In the genomic region with DNA sequence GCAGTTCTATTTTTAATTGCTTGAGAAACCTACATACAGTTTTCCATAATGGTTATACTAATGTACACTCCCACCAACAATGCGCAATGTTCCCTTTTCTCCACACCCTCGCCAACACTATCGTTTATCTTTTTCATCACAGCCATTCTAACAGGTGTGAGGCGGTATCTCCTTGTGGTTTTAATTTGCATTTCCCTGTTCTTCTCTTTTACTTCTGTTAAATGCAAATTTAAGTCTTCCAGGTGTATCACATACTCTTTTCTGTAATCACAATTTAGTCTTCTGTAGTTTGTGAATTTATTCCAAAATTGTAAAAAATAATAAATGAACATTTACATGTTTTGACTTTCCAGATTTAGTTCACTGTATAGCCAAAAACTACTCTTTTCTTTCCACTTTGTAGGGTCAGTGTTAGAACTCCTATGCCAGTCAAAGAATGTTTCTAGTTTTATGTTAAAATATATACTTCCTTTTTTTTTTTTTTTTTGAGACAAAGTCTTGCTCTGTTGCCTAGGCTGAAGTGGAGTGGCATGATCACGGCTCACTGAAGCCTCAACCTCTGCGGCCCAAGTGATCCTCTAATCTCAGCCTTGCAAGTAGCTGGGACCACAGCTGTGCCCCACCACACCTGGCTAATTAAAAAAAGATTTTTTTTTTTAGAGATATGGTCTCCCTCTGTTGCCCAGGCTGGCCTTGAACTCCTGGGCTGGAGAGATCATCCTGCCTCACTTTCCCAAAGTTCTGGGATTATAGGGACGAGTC, we compare ENCODE assay signal across 14 cellular contexts. TPM values are rescaled to one million over a fixed set of nuclear protein-coding genes. Genes with fewer than 3 reads are reported as not detected.
DNase-seq lines count a peak whose midpoint lies in the region; ATAC-seq lines count a peak whose summit lies in the region.
"Had no signal": no experiment of that assay in that cellular context is flagged by ENCODE, and none has a peak within 500 bp of the region (broad histone marks: within the 10 kb centered on the region; RNA-seq: fewer than 3 reads in every experiment).

No MANE protein-coding gene starts in this region.

- DNase-seq in T-helper 17 cell (no peak), HCEC 1CT (no peak), SIG-M5 treated with dmso at 0.1 percent for 504 hours (lab: John Stamatoyannopoulos, UW; ENCODE audit: unreplicated experiment) (no peak), mesendoderm (no peak)
- DNase-seq in T-helper 2 cell treated with Interferon-gamma antibody and Interleukin-4, amounts not matched to agents 5 μg/mL and 100 μg/mL, for 36 hours (ENCODE audit: low spot score), result no peak
- DNase-seq: activated T-cell treated with anti-CD3 and anti-CD28 coated beads, Interleukin-2, amount 50 U/mL, for 24 hours; CD4-positive, alpha-beta memory T cell; ovary had no signal

- no peak overlapping the region for H2AK5ac ChIP-seq in mesendoderm (ENCODE audit: low read length)

- H3K4me3 Mint-ChIP-seq in T-helper 17 cell, result no peak overlapping the region
- no peak overlapping the region for H3K4me3 Mint-ChIP-seq in T-helper 2 cell treated with Interferon-gamma antibody and Interleukin-4, amounts not matched to agents 5 μg/mL and 100 μg/mL, for 36 hours
- H3K4me3 Mint-ChIP-seq: activated T-cell treated with anti-CD3 and anti-CD28 coated beads, Interleukin-2, amount 50 U/mL, for 24 hours had no signal

- WGBS in mesendoderm (ENCODE audit: extremely low coverage, insufficient coverage, low lambda C conversion rate), result no CpG with 5 or more reads among the region's 7 CpGs

- peaks cover 16% of the 10 kb centered on the region for H3K4me1 Mint-ChIP-seq in T-helper 17 cell
- H3K4me1 Mint-ChIP-seq in T-helper 2 cell treated with Interferon-gamma antibody and Interleukin-4, amounts not matched to agents 5 μg/mL and 100 μg/mL, for 36 hours (ENCODE audit: low read depth), result peaks cover 10% of the 10 kb centered on the region

- no peak overlapping the region for H3K9ac ChIP-seq in mesendoderm (ENCODE audit: low read length)

- peaks cover 2% of the 10 kb centered on the region for H3K4me1 ChIP-seq in mesendoderm (ENCODE audit: control insufficient read depth, low read depth, low read length)

- H3K27me3 Mint-ChIP-seq in T-helper 17 cell, result no peaks in the 10 kb centered on the region
- H3K27me3 Mint-ChIP-seq in T-helper 2 cell treated with Interferon-gamma antibody and Interleukin-4, amounts not matched to agents 5 μg/mL and 100 μg/mL, for 36 hours (ENCODE audit: low read depth), result peaks cover 15% of the 10 kb centered on the region
- H3K27me3 Mint-ChIP-seq: activated T-cell treated with anti-CD3 and anti-CD28 coated beads, Interleukin-2, amount 50 U/mL, for 24 hours; CD4-positive, alpha-beta memory T cell had no signal

- no peaks in the 10 kb centered on the region for H3K79me1 ChIP-seq in mesendoderm (ENCODE audit: low read length)

- H3K4ac ChIP-seq in mesendoderm (ENCODE audit: low read depth, low read length), result no peak overlapping the region

- H2BK5ac ChIP-seq in mesendoderm (ENCODE audit: low read length), result no peak overlapping the region

- H3K36me3 Mint-ChIP-seq in T-helper 17 cell (ENCODE audit: low read depth), result peaks cover 5% of the 10 kb centered on the region
- no peaks in the 10 kb centered on the region for H3K36me3 Mint-ChIP-seq in T-helper 2 cell treated with Interferon-gamma antibody and Interleukin-4, amounts not matched to agents 5 μg/mL and 100 μg/mL, for 36 hours (ENCODE audit: low read depth)
- H3K36me3 Mint-ChIP-seq: CD4-positive, alpha-beta memory T cell had no signal

- H2BK15ac ChIP-seq in mesendoderm (replicated peaks; ENCODE audit: low read depth), result no peak overlapping the region

- no peak overlapping the region for H3K4me3 ChIP-seq in mesendoderm (ENCODE audit: low read length)
- H3K4me3 ChIP-seq: cardiac muscle cell, ovary, tibial nerve had no signal

- H2BK120ac ChIP-seq in mesendoderm (ENCODE audit: low read depth, low read length), result no peak overlapping the region

- H3K9me3 ChIP-seq in T-helper 17 cell (ENCODE audit: control insufficient read depth, low read length, poor library complexity, severe bottlenecking), result no peaks in the 10 kb centered on the region
- H3K9me3 ChIP-seq: ovary, tibial nerve had no signal

- no peak overlapping the region for H3K4me2 ChIP-seq in mesendoderm (ENCODE audit: low read length)

- no peaks in the 10 kb centered on the region for H3K27me3 ChIP-seq in mesendoderm (ENCODE audit: insufficient read depth, low read length, poor library complexity)
- H3K27me3 ChIP-seq: cardiac muscle cell, ovary, tibial nerve had no signal

- no peak overlapping the region for H3K56ac ChIP-seq in mesendoderm (ENCODE audit: low read length)

- no peak overlapping the region for H3K18ac ChIP-seq in mesendoderm (ENCODE audit: low read length)

- peak; percentile 65 for ATAC-seq in GM18519 (IDR thresholded peaks at IDR 0.05; ENCODE audit: low FRiP score, unreplicated experiment)
- peak; percentile 82 for ATAC-seq in GM21576 (IDR thresholded peaks at IDR 0.05; ENCODE audit: unreplicated experiment)
- ATAC-seq in HG03108 (IDR thresholded peaks at IDR 0.05; ENCODE audit: unreplicated experiment), result peak; percentile 78
- ATAC-seq in T-helper 17 cell, result peak; percentile 66
- ATAC-seq: left lobe of liver had no signal

- H3K27ac Mint-ChIP-seq in T-helper 17 cell, result peak overlapping the region; percentile 70
- H3K27ac Mint-ChIP-seq in T-helper 2 cell treated with Interferon-gamma antibody and Interleukin-4, amounts not matched to agents 5 μg/mL and 100 μg/mL, for 36 hours, result no peak overlapping the region
- H3K27ac Mint-ChIP-seq: activated T-cell treated with anti-CD3 and anti-CD28 coated beads, Interleukin-2, amount 50 U/mL, for 24 hours had no signal

- H3K23ac ChIP-seq in mesendoderm (ENCODE audit: low read length), result no peak overlapping the region

- no peak overlapping the region for H4K5ac ChIP-seq in mesendoderm (ENCODE audit: low read length)

- H3K79me2 ChIP-seq in mesendoderm (ENCODE audit: control insufficient read depth, insufficient read depth, low read length), result no peaks in the 10 kb centered on the region

- H3K9me3 Mint-ChIP-seq in T-helper 2 cell treated with Interferon-gamma antibody and Interleukin-4, amounts not matched to agents 5 μg/mL and 100 μg/mL, for 36 hours, result no peaks in the 10 kb centered on the region
- H3K9me3 Mint-ChIP-seq: activated T-cell treated with anti-CD3 and anti-CD28 coated beads, Interleukin-2, amount 50 U/mL, for 24 hours had no signal

- H4K8ac ChIP-seq in mesendoderm (ENCODE audit: low read depth, low read length), result no peak overlapping the region

- H3K36me3 ChIP-seq in mesendoderm (ENCODE audit: control insufficient read depth, insufficient read depth, low read length), result no peaks in the 10 kb centered on the region
- H3K36me3 ChIP-seq: cardiac muscle cell, ovary, tibial nerve had no signal

- no peak overlapping the region for H3K27ac ChIP-seq in mesendoderm (ENCODE audit: low read depth, low read length)
- H3K27ac ChIP-seq: cardiac muscle cell, ovary, tibial nerve had no signal

RNA-seq across cellular contexts. Expression of gene ACYP2, which starts 15.4 kb away (rescaled TPM):
- total RNA-seq in T-helper 17 cell, result 10 to 100 TPM in 1 of 2 donors, 1 to 10 TPM in 1; 9.8 to 10.3 TPM
- 2.6 TPM for polyA plus RNA-seq in mesendoderm (2013, experiment 1 of 2)
- 3.3 TPM for polyA plus RNA-seq in mesendoderm (2013, experiment 2 of 2)
